ENCODE assay signal across 8 cellular contexts in the genomic region with DNA sequence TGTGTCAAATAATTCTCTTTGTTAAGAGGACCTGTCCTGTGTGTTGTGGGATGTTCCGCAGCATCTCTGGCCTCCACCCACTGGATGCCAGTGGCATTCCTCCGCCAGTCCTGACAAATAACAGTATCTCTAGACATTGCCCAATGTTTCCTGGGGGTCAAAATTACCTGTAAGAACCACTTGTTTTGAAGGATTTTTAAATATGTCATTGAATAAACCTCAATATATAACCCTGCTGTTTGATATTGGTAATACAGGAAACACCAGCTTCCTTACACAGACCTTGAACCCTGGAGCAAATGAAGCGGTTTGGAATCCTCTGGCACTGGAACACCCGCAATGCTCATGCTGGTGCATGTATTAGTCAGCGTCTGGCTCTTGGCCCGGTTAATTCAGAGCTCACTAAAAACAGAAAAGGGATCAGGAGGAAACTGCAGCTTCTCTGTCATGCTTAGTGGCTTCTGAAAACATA.
DNase-seq lines count a peak whose midpoint lies in the region; ATAC-seq and TF ChIP-seq lines count a peak whose summit lies in the region.

No MANE protein-coding gene starts in this region.

- no peak overlapping the region for H3K4me3 ChIP-seq in BLaER1 treated with 17β-estradiol and CSF1 and Interleukin-3, amounts not matched to agents 10 nM and 100 nM
- H3K4me3 ChIP-seq in body of pancreas (no peak overlapping the region), right lobe of liver (no peak overlapping the region), aorta (ENCODE audit: low read length in 2 of 2) (no peak overlapping the region), vagina (no peak overlapping the region)

- DNase-seq in NCI-H1048 (lab: John Stamatoyannopoulos, UW) (peak; percentile 3), body of pancreas (peak; percentile 47 to 73 (median 64)), right lobe of liver (peak; percentile 78 to 85 (median 79)), aorta (peak; percentile 84 to 86), vagina (ENCODE audit: extremely low spot score in 2 of 2) (no peak), LoVo (ENCODE audit: low spot score) (no peak)

- TF ChIP-seq CTCF in body of pancreas (IDR thresholded peaks at IDR 0.05) (no peak), right lobe of liver (IDR thresholded peaks at IDR 0.05) (peak in 3 of 4 donors; percentile 13 to 31 (median 20)), vagina (IDR thresholded peaks at IDR 0.05) (no peak)

- peaks cover 0 to 15% (median 0%) of the 10 kb centered on the region in 11 experiments; a peak in 4 of 22 replicates for H3K36me3 ChIP-seq in BLaER1 treated with 17β-estradiol and CSF1 and Interleukin-3, amounts not matched to agents 10 nM and 100 nM
- H3K36me3 ChIP-seq in body of pancreas (replicated peaks in 1 of 2; ENCODE audit: insufficient read depth in 1 of 2, low read depth in 2 of 2): no peaks in the 10 kb centered on the region
- H3K36me3 ChIP-seq in right lobe of liver: no peaks in the 10 kb centered on the region
- H3K36me3 ChIP-seq in aorta (ENCODE audit: control insufficient read depth in 1 of 2, insufficient read depth in 2 of 2, low read length in 1 of 2): no peaks in the 10 kb centered on the region
- no peaks in the 10 kb centered on the region for H3K36me3 ChIP-seq in vagina

- TF ChIP-seq POLR2A in body of pancreas (IDR thresholded peaks at IDR 0.05) (no peak), right lobe of liver (IDR thresholded peaks at IDR 0.05) (no peak), vagina (IDR thresholded peaks at IDR 0.05) (no peak)

- ATAC-seq in body of pancreas: peak; percentile 38
- peak; percentile 89 to 97 (median 94) for ATAC-seq in right lobe of liver
- ATAC-seq in aorta (ENCODE audit: low FRiP score): peak; percentile 44
- no peak for ATAC-seq in GM18870 (IDR thresholded peaks at IDR 0.05; ENCODE audit: unreplicated experiment)

- no peaks in the 10 kb centered on the region for H3K27me3 ChIP-seq in BLaER1 treated with 17β-estradiol and CSF1 and Interleukin-3, amounts not matched to agents 10 nM and 100 nM
- no peaks in the 10 kb centered on the region for H3K27me3 ChIP-seq in body of pancreas
- no peaks in the 10 kb centered on the region for H3K27me3 ChIP-seq in right lobe of liver
- no peaks in the 10 kb centered on the region for H3K27me3 ChIP-seq in aorta (ENCODE audit: control insufficient read depth in 1 of 2, insufficient read depth in 2 of 2, low read length in 1 of 2)
- H3K27me3 ChIP-seq in vagina: no peaks in the 10 kb centered on the region

- intact Hi-C loops in body of pancreas (cut with DNase I): no loop called here
- intact Hi-C loops in right lobe of liver (cut with DNase I): no loop called here
- intact Hi-C loops in aorta (cut with DNase I): loop anchor here in 1 of 2 donors (10.0 kb wide), 1 partner anchor 109 kb away; no protein-coding TSS in a partner anchor
- intact Hi-C loops in vagina (cut with DNase I): no loop called here

- no peaks in the 10 kb centered on the region for H3K9me3 ChIP-seq in BLaER1 treated with 17β-estradiol and CSF1 and Interleukin-3, amounts not matched to agents 10 nM and 100 nM (replicated peaks in 1 of 11)
- H3K9me3 ChIP-seq in body of pancreas (no peaks in the 10 kb centered on the region), right lobe of liver (no peaks in the 10 kb centered on the region), aorta (ENCODE audit: control insufficient read depth, low read length) (no peaks in the 10 kb centered on the region), vagina (no peaks in the 10 kb centered on the region)

- 18 to 28% methylated on average over 5 to 6 of the region's 6 CpGs for WGBS in body of pancreas, 2 donors
- 17% methylated on average over 6 of the region's 6 CpGs for WGBS in right lobe of liver (ENCODE audit: insufficient coverage, low coverage, low lambda C conversion rate, missing lambda C conversion rate)
- WGBS in aorta, 2 donors: 19 to 31% methylated on average over 6 of the region's 6 CpGs

- 0 out of 22 replicates have a peak overlapping the region, but pooled peaks of 1 of the 11 experiments have one; percentile 15 for H3K9ac ChIP-seq in BLaER1 treated with 17β-estradiol and CSF1 and Interleukin-3, amounts not matched to agents 10 nM and 100 nM

- peak overlapping the region in 3 of 11 experiments; percentile 0 to 29 (median 2); a peak in 2 of 22 replicates for H3K27ac ChIP-seq in BLaER1 treated with 17β-estradiol and CSF1 and Interleukin-3, amounts not matched to agents 10 nM and 100 nM
- H3K27ac ChIP-seq in body of pancreas (peak overlapping the region in 1 of 4 donors; percentile 32), right lobe of liver (peak overlapping the region in 2 of 3 donors; percentile 24 to 27), aorta (ENCODE audit: low read depth in 1 of 2, low read length in 2 of 2) (no peak overlapping the region), vagina (no peak overlapping the region)

- H3K4me2 ChIP-seq in BLaER1 treated with 17β-estradiol and CSF1 and Interleukin-3, amounts not matched to agents 10 nM and 100 nM: peak overlapping the region; percentile 59 to 91 (median 76)

- peaks cover 43 to 89% (median 66%) of the 10 kb centered on the region in 11 experiments; a peak in 21 of 22 replicates for H4K20me1 ChIP-seq in BLaER1 treated with 17β-estradiol and CSF1 and Interleukin-3, amounts not matched to agents 10 nM and 100 nM

- H3K4me1 ChIP-seq in BLaER1 treated with 17β-estradiol and CSF1 and Interleukin-3, amounts not matched to agents 10 nM and 100 nM: peaks cover 44 to 61% (median 58%) of the 10 kb centered on the region in 10 experiments
- H3K4me1 ChIP-seq in body of pancreas (peaks cover 14% of the 10 kb centered on the region), right lobe of liver (peaks cover 0 to 21% (median 5%) of the 10 kb centered on the region in 4 donors), aorta (ENCODE audit: control insufficient read depth in 1 of 2, insufficient read depth in 2 of 2, low read length in 2 of 2) (peaks cover 0 to 2% of the 10 kb centered on the region in 2 donors), vagina (peaks cover 17% of the 10 kb centered on the region)

Comparison
In these comparisons a context has a peak if more than half of its experiments do, and no peak if none do; other contexts are left out.
1. H3K27ac ChIP-seq: peak in right lobe of liver (2 of 3); none in aorta (0 of 2) and vagina (single experiment).
2. DNase-seq: peak in NCI-H1048 (single experiment), body of pancreas (4 of 4), right lobe of liver (3 of 3) and aorta (2 of 2); none in vagina (0 of 2) and LoVo (single experiment).
3. CTCF ChIP-seq: peak in right lobe of liver (3 of 4); none in body of pancreas (0 of 7) and vagina (0 of 3).